ENCODE assay signal across 8 cellular contexts in genomic region chr1:155977607-155978324, GRCh38. TPM values are rescaled to one million over a fixed set of nuclear protein-coding genes. Genes with fewer than 3 reads are reported as not detected.
DNase-seq lines count a peak whose midpoint lies in the region; ATAC-seq, FAIRE-seq and TF ChIP-seq lines count a peak whose summit lies in the region.

No MANE protein-coding gene starts in this region.

- peak overlapping the region; percentile 35 for H2BK12ac ChIP-seq in trophoblast cell (ENCODE audit: low read length)

- peak overlapping the region; percentile 99 for H3K18ac ChIP-seq in trophoblast cell (ENCODE audit: low read length)

- H3K36me3 ChIP-seq in trophoblast cell (ENCODE audit: control insufficient read depth in 1 of 2, insufficient read depth in 2 of 2, low read length in 2 of 2) (peaks cover 3 to 4% of the 10 kb centered on the region in 2 experiments), upper lobe of left lung (no peaks in the 10 kb centered on the region)

- H3K4me3 Mint-ChIP-seq in activated T-helper 2 cell treated with anti-CD3 and anti-CD28 coated beads, Interferon-gamma antibody, Interleukin-2, Interleukin-4, amounts not matched to agents 10 μg/mL and 5 μg/mL and 100 μg/mL, durations not matched to agents 14 hours and 24 hours and 36 hours (ENCODE audit: low read depth), result peak overlapping the region; percentile 95

- peak overlapping the region; percentile 94 for H4K8ac ChIP-seq in trophoblast cell (ENCODE audit: low read depth, low read length)

- H2BK120ac ChIP-seq in trophoblast cell (ENCODE audit: insufficient read depth, low read length, poor library complexity), result peak overlapping the region; percentile 99

- peak overlapping the region; percentile 76 for H4K12ac ChIP-seq in trophoblast cell (ENCODE audit: low read depth, low read length)

- no peak for FAIRE-seq in frontal cortex (lab: Jason Lieb, UNC)

- no peak for TF ChIP-seq CTCF in GM12864 (IDR thresholded peaks at IDR 0.05; ENCODE audit: low read depth, low read length, missing control alignments)
- TF ChIP-seq CTCF in upper lobe of left lung (IDR thresholded peaks at IDR 0.05), result no peak

- DNase-seq in GM12864 (ENCODE audit: low read depth), result no peak
- peak; percentile 15 for DNase-seq in NCI-H2171 (lab: John Stamatoyannopoulos, UW)
- DNase-seq in activated T-helper 2 cell treated with anti-CD3 and anti-CD28 coated beads, Interferon-gamma antibody, Interleukin-2, Interleukin-4, amounts not matched to agents 10 μg/mL and 5 μg/mL and 100 μg/mL, durations not matched to agents 14 hours and 24 hours and 36 hours (ENCODE audit: low spot score), result peak; percentile 16
- DNase-seq in frontal cortex (ENCODE audit: low spot score in 2 of 2), result peak; percentile 63 to 68
- DNase-seq in trophoblast cell, result peak in 1 of 2 donors; percentile 42
- DNase-seq in upper lobe of left lung, result peak; percentile 40 to 88
- no peak for DNase-seq in NOMO-1 treated with dmso at 0.1 percent for 144 hours (lab: John Stamatoyannopoulos, UW; ENCODE audit: unreplicated experiment)

- H3K4me1 ChIP-seq in trophoblast cell (ENCODE audit: control insufficient read depth in 1 of 2, insufficient read depth in 2 of 2, low read length in 2 of 2) (peaks cover 32 to 46% of the 10 kb centered on the region in 2 experiments), upper lobe of left lung (peaks cover 68 to 86% (median 83%) of the 10 kb centered on the region in 4 donors)

- TF ChIP-seq EP300 in upper lobe of left lung (IDR thresholded peaks at IDR 0.05), result no peak

- no peak for TF ChIP-seq POLR2A in upper lobe of left lung (IDR thresholded peaks at IDR 0.05)

- H3K9ac ChIP-seq in trophoblast cell (ENCODE audit: low read length), result peak overlapping the region; percentile 82

- H3K36me3 Mint-ChIP-seq in activated T-helper 2 cell treated with anti-CD3 and anti-CD28 coated beads, Interferon-gamma antibody, Interleukin-2, Interleukin-4, amounts not matched to agents 10 μg/mL and 5 μg/mL and 100 μg/mL, durations not matched to agents 14 hours and 24 hours and 36 hours (ENCODE audit: low read depth), result peaks cover 60% of the 10 kb centered on the region

- H3K4me1 Mint-ChIP-seq in activated T-helper 2 cell treated with anti-CD3 and anti-CD28 coated beads, Interferon-gamma antibody, Interleukin-2, Interleukin-4, amounts not matched to agents 10 μg/mL and 5 μg/mL and 100 μg/mL, durations not matched to agents 14 hours and 24 hours and 36 hours (ENCODE audit: low read depth), result peaks cover 57% of the 10 kb centered on the region

- ATAC-seq in upper lobe of left lung (ENCODE audit: low FRiP score in 2 of 2) (peak in 1 of 2 donors; percentile 65), GM18867 (IDR thresholded peaks at IDR 0.05; ENCODE audit: unreplicated experiment) (no peak)

- peak overlapping the region; percentile 95 for H3K27ac Mint-ChIP-seq in activated T-helper 2 cell treated with anti-CD3 and anti-CD28 coated beads, Interferon-gamma antibody, Interleukin-2, Interleukin-4, amounts not matched to agents 10 μg/mL and 5 μg/mL and 100 μg/mL, durations not matched to agents 14 hours and 24 hours and 36 hours

- H3K4me3 ChIP-seq in GM12864 (ENCODE audit: low read depth, low read length) (peak overlapping the region; percentile 88), trophoblast cell (ENCODE audit: low read depth, low read length) (peak overlapping the region; percentile 87), upper lobe of left lung (peak overlapping the region; percentile 60 to 97 (median 66))

- no peaks in the 10 kb centered on the region for H3K9me3 Mint-ChIP-seq in activated T-helper 2 cell treated with anti-CD3 and anti-CD28 coated beads, Interferon-gamma antibody, Interleukin-2, Interleukin-4, amounts not matched to agents 10 μg/mL and 5 μg/mL and 100 μg/mL, durations not matched to agents 14 hours and 24 hours and 36 hours

- H3K4me2 ChIP-seq in trophoblast cell (ENCODE audit: low read length), result peak overlapping the region; percentile 84

- peak overlapping the region; percentile 100 for H3K14ac ChIP-seq in trophoblast cell (ENCODE audit: low read length)

- no CpG with 5 or more reads among the region's 53 CpGs for WGBS in trophoblast cell (ENCODE audit: extremely low coverage, insufficient coverage, insufficient read length)
- WGBS in upper lobe of left lung, 2 donors, result 0 to 2% methylated on average over 11 to 19 of the region's 53 CpGs

- intact Hi-C loops in activated T-helper 2 cell treated with anti-CD3 and anti-CD28 coated beads, Interferon-gamma antibody, Interleukin-2, Interleukin-4, amounts not matched to agents 10 μg/mL and 5 μg/mL and 100 μg/mL, durations not matched to agents 14 hours and 24 hours and 36 hours (cut with micrococcal nuclease), result loop anchor here (1.0 to 10.0 kb wide), 3 partner anchors 43 to 217 kb away; partner anchors contain the start of genes KHDC4, RIT1 and SLC25A44

- H2AK5ac ChIP-seq in trophoblast cell (ENCODE audit: low read length), result peak overlapping the region; percentile 92

- H3K79me2 ChIP-seq in trophoblast cell (ENCODE audit: control insufficient read depth, insufficient read depth, low read length, poor library complexity), result peaks cover 40% of the 10 kb centered on the region

- H3K27me3 Mint-ChIP-seq in activated T-helper 2 cell treated with anti-CD3 and anti-CD28 coated beads, Interferon-gamma antibody, Interleukin-2, Interleukin-4, amounts not matched to agents 10 μg/mL and 5 μg/mL and 100 μg/mL, durations not matched to agents 14 hours and 24 hours and 36 hours (ENCODE audit: low read depth), result no peaks in the 10 kb centered on the region

- H3K9me3 ChIP-seq in trophoblast cell (ENCODE audit: insufficient read depth, low read depth, low read length) (no peaks in the 10 kb centered on the region), upper lobe of left lung (no peaks in the 10 kb centered on the region)

- H2BK5ac ChIP-seq in trophoblast cell (ENCODE audit: low read depth, low read length, poor library complexity), result peak overlapping the region; percentile 95

- peak overlapping the region; percentile 96 for H2AFZ ChIP-seq in trophoblast cell (ENCODE audit: insufficient read depth, low read length, poor library complexity)

- no peaks in the 10 kb centered on the region for H3K27me3 ChIP-seq in trophoblast cell (ENCODE audit: insufficient read depth, low read length)
- H3K27me3 ChIP-seq in upper lobe of left lung, result no peaks in the 10 kb centered on the region

- peak overlapping the region; percentile 99 for H3K4ac ChIP-seq in trophoblast cell (ENCODE audit: low read depth, low read length)

- no peak overlapping the region for H3K23ac ChIP-seq in trophoblast cell (ENCODE audit: low read length)

- H3K27ac ChIP-seq in trophoblast cell (ENCODE audit: low read depth, low read length) (peak overlapping the region; percentile 94), upper lobe of left lung (peak overlapping the region; percentile 85 to 100 (median 98))

- H4K91ac ChIP-seq in trophoblast cell (ENCODE audit: low read depth, low read length), result peak overlapping the region; percentile 99

- peaks cover 31% of the 10 kb centered on the region for H3K79me1 ChIP-seq in trophoblast cell (ENCODE audit: low read length)

RNA-seq across cellular contexts. Expression of gene ARHGEF2, which starts 0.6 kb away (rescaled TPM):
- 211 and 216 TPM in 2 replicates for total RNA-seq in activated T-helper 2 cell treated with anti-CD3 and anti-CD28 coated beads, Interferon-gamma antibody, Interleukin-2, Interleukin-4, amounts not matched to agents 10 μg/mL and 5 μg/mL and 100 μg/mL, durations not matched to agents 14 hours and 24 hours and 36 hours
- total RNA-seq in frontal cortex, result 99.5 TPM
- polyA plus RNA-seq in trophoblast cell (2013), result 42.1 and 46.5 TPM in 2 replicates
- 100 to 1,000 TPM; 198 to 969 (median 229) TPM for total RNA-seq in upper lobe of left lung

RNA-seq across cellular contexts. Expression of gene RXFP4, which starts 36.3 kb away (rescaled TPM):
- not detected in 2 replicates for total RNA-seq in activated T-helper 2 cell treated with anti-CD3 and anti-CD28 coated beads, Interferon-gamma antibody, Interleukin-2, Interleukin-4, amounts not matched to agents 10 μg/mL and 5 μg/mL and 100 μg/mL, durations not matched to agents 14 hours and 24 hours and 36 hours
- not detected for total RNA-seq in frontal cortex
- not detected in 2 replicates for polyA plus RNA-seq in trophoblast cell (2013)
- not detected for total RNA-seq in upper lobe of left lung

RNA-seq across cellular contexts. Expression of gene SSR2, which starts 43.0 kb away (rescaled TPM):
- 227 and 239 TPM in 2 replicates for total RNA-seq in activated T-helper 2 cell treated with anti-CD3 and anti-CD28 coated beads, Interferon-gamma antibody, Interleukin-2, Interleukin-4, amounts not matched to agents 10 μg/mL and 5 μg/mL and 100 μg/mL, durations not matched to agents 14 hours and 24 hours and 36 hours
- total RNA-seq in frontal cortex (230 TPM), upper lobe of left lung (100 to 1,000 TPM in 5 of 6 donors, 10 to 100 TPM in 1; 66.0 to 395 (median 228) TPM)
- 723 and 747 TPM in 2 replicates for polyA plus RNA-seq in trophoblast cell (2013)

RNA-seq across cellular contexts. Expression of gene KHDC4, which starts 43.6 kb away (rescaled TPM):
- 78.4 and 83.5 TPM in 2 replicates for total RNA-seq in activated T-helper 2 cell treated with anti-CD3 and anti-CD28 coated beads, Interferon-gamma antibody, Interleukin-2, Interleukin-4, amounts not matched to agents 10 μg/mL and 5 μg/mL and 100 μg/mL, durations not matched to agents 14 hours and 24 hours and 36 hours
- total RNA-seq in frontal cortex (30.6 TPM), upper lobe of left lung (100 to 1,000 TPM in 1 of 6 donors, 10 to 100 TPM in 5; 30.4 to 105 (median 37.6) TPM)
- polyA plus RNA-seq in trophoblast cell (2013), result 38.9 and 40.5 TPM in 2 replicates

Comparison
In these comparisons a context has a peak if more than half of its experiments do, and no peak if none do; other contexts are left out.
1. DNase-seq: peak in NCI-H2171 (single experiment), activated T-helper 2 cell treated with anti-CD3 and anti-CD28 coated beads, Interferon-gamma antibody, Interleukin-2, Interleukin-4, amounts not matched to agents 10 μg/mL and 5 μg/mL and 100 μg/mL, durations not matched to agents 14 hours and 24 hours and 36 hours (single experiment), frontal cortex (2 of 2) and upper lobe of left lung (2 of 2); none in GM12864 (single experiment) and NOMO-1 treated with dmso at 0.1 percent for 144 hours (single experiment).
2. Peak in every context shown above with its lines, with median percentiles within 50 percentile points of each other: H3K4me3 ChIP-seq.